Comparison of ENCODE assay signal across 13 cellular contexts in the genomic region with DNA sequence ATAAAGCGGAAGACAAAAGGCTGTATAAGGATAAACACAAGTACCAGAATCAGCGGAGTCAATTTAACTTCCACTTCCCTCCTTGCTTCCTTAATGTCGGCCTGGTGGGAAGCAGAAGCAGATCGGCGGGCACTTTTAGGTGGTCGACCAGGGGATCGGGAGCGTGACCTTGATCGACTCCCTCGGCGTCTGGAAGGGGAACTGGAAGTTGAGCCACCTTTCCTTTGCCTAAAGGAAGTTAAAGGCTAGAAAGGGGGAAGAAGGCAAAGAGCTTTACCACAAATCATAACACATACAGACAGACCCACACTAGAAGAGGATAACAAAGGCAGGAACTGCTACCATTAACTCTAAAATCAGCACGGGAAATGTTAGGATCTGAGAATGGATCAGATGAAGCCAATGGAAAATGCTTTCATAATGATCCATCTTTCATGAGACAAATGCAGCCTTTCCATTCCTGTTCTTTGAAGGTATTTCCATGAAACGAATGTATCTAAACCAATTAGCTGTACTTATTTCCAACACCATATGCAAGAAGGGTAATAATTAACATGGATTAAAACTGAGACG. TPM values are rescaled to one million over a fixed set of nuclear protein-coding genes. Genes with fewer than 3 reads are reported as not detected.
A peak's percentile ranks its signal among the peaks of the same experiment; 100 is the strongest.
DNase-seq lines count a peak whose midpoint lies in the region; ATAC-seq and TF ChIP-seq lines count a peak whose summit lies in the region.
"Had no signal": no experiment of that assay in that cellular context is flagged by ENCODE, and none has a peak within 500 bp of the region (broad histone marks: within the 10 kb centered on the region; RNA-seq: fewer than 3 reads in every experiment).

No MANE protein-coding gene starts in this region.

- DNase-seq in CD8-positive, alpha-beta T cell: no peak
- DNase-seq in nephron progenitor cell: no peak
- no peak for DNase-seq in Peyer's patch
- no peak for DNase-seq in NCI-H2171 (lab: John Stamatoyannopoulos, UW)
- DNase-seq in MG63: no peak
- DNase-seq: dorsolateral prefrontal cortex, foreskin melanocyte, NCI-H226, tibial artery had no signal

- H3K36me3 Mint-ChIP-seq in CD8-positive, alpha-beta T cell: peaks cover 58% of the 10 kb centered on the region
- H3K36me3 Mint-ChIP-seq in nephron progenitor cell (ENCODE audit: low read depth): peaks cover 45% of the 10 kb centered on the region

- H3K27me3 Mint-ChIP-seq in CD8-positive, alpha-beta T cell (ENCODE audit: low read depth): no peaks in the 10 kb centered on the region
- H3K27me3 Mint-ChIP-seq in nephron progenitor cell (ENCODE audit: low read depth, poor library complexity): no peaks in the 10 kb centered on the region

- POLR2A ChIA-PET in CD8-positive, alpha-beta T cell (lab: Charles Lee): interaction anchor here (1.1 kb wide), 1 partner anchor 21 kb away, joined by 3 read pairs; no protein-coding TSS in a partner anchor
- POLR2A ChIA-PET in HEK293 (lab: Yijun Ruan, JAX): interaction anchor here (0.7 kb wide), 1 partner anchor 103 kb away, joined by 3 read pairs; no protein-coding TSS in a partner anchor

- no peak overlapping the region for H3K27ac ChIP-seq in CD8-positive, alpha-beta T cell (ENCODE audit: low read depth, low read length)
- H3K27ac ChIP-seq in HEK293 (ENCODE audit: extremely low read depth, low read depth, low read length): no peak overlapping the region
- H3K27ac ChIP-seq in adipose tissue (ENCODE audit: low read depth, low read length): peak overlapping the region; percentile 34
- no peak overlapping the region for H3K27ac ChIP-seq in Peyer's patch

- 43 to 52% (median 50%) methylated on average over 14 of the region's 14 CpGs for WGBS in adipose tissue, 3 donors

- no peak for TF ChIP-seq CTCF in CD8-positive, alpha-beta T cell (IDR thresholded peaks at IDR 0.05)
- no peak for TF ChIP-seq CTCF in HEK293 (tag by site-specific recombination; IDR thresholded peaks at IDR 0.05)
- TF ChIP-seq CTCF in nephron progenitor cell (IDR thresholded peaks at IDR 0.05): no peak
- TF ChIP-seq CTCF in Peyer's patch (IDR thresholded peaks at IDR 0.05): no peak

- peaks cover 64% of the 10 kb centered on the region for H3K4me1 Mint-ChIP-seq in CD8-positive, alpha-beta T cell (ENCODE audit: low read depth)
- H3K4me1 Mint-ChIP-seq in nephron progenitor cell: peaks cover 67% of the 10 kb centered on the region

- intact Hi-C loops in CD8-positive, alpha-beta T cell (cut with DNase I, micrococcal nuclease): loop anchor here (10.0 kb wide), 2 partner anchors 883 to 1577 kb away; partner anchors contain the start of genes LIN9 (in 1 of the 2) and TP53BP2 (in 1 of the 2)

- no peaks in the 10 kb centered on the region for H3K27me3 ChIP-seq in CD8-positive, alpha-beta T cell (ENCODE audit: insufficient read depth, low read length)
- H3K27me3 ChIP-seq in Peyer's patch (no peaks in the 10 kb centered on the region), MG63 (no peaks in the 10 kb centered on the region)
- H3K27me3 ChIP-seq: dorsolateral prefrontal cortex, tibial artery had no signal

- peaks cover 43% of the 10 kb centered on the region for H3K4me1 ChIP-seq in CD8-positive, alpha-beta T cell (ENCODE audit: insufficient read depth, low read length)
- H3K4me1 ChIP-seq in HEK293 (ENCODE audit: control insufficient read depth, insufficient read depth, low read length) (peaks cover 40% of the 10 kb centered on the region), Peyer's patch (peaks cover 0 to 45% (median 12%) of the 10 kb centered on the region in 4 donors)

- ATAC-seq in CD8-positive, alpha-beta T cell: no peak
- ATAC-seq: Panc1 had no signal

- H3K27ac Mint-ChIP-seq in CD8-positive, alpha-beta T cell: peak overlapping the region; percentile 37
- H3K27ac Mint-ChIP-seq in nephron progenitor cell: peak overlapping the region; percentile 15

- H3K9me3 Mint-ChIP-seq in CD8-positive, alpha-beta T cell: no peaks in the 10 kb centered on the region
- no peaks in the 10 kb centered on the region for H3K9me3 Mint-ChIP-seq in nephron progenitor cell

- H3K9me3 ChIP-seq in CD8-positive, alpha-beta T cell (ENCODE audit: low read length): no peaks in the 10 kb centered on the region
- H3K9me3 ChIP-seq in HEK293 (ENCODE audit: control insufficient read depth, insufficient read depth, low read depth, low read length) (no peaks in the 10 kb centered on the region), Peyer's patch (no peaks in the 10 kb centered on the region), MG63 (no peaks in the 10 kb centered on the region)
- H3K9me3 ChIP-seq: tibial artery had no signal

- CTCF ChIA-PET in CD8-positive, alpha-beta T cell (lab: Charles Lee): interaction anchor here (2.3 kb wide), 1 partner anchor 47 kb away, joined by 7 read pairs; no protein-coding TSS in a partner anchor
- CTCF ChIA-PET in HEK293 (lab: Yijun Ruan, JAX): no interaction called here

- H3K36me3 ChIP-seq in CD8-positive, alpha-beta T cell (ENCODE audit: insufficient read depth, low read length): peaks cover 29% of the 10 kb centered on the region
- H3K36me3 ChIP-seq in HEK293 (ENCODE audit: control insufficient read depth in 2 of 2, insufficient read depth in 1 of 2, low read length in 2 of 2) (peaks cover 48 to 53% of the 10 kb centered on the region in 2 experiments), Peyer's patch (peaks cover 0 to 46% (median 0%) of the 10 kb centered on the region in 3 donors), MG63 (peaks cover 12% of the 10 kb centered on the region)

- H3K4me3 Mint-ChIP-seq in CD8-positive, alpha-beta T cell: no peak overlapping the region
- no peak overlapping the region for H3K4me3 Mint-ChIP-seq in nephron progenitor cell

- no peak for TF ChIP-seq POLR2A in Peyer's patch (IDR thresholded peaks at IDR 0.05)

- no peak overlapping the region for H3K4me3 ChIP-seq in CD8-positive, alpha-beta T cell (ENCODE audit: low read depth, low read length)
- H3K4me3 ChIP-seq in HEK293 (ENCODE audit: low read depth, low read length) (no peak overlapping the region), Peyer's patch (no peak overlapping the region), MG63 (no peak overlapping the region)
- H3K4me3 ChIP-seq: dorsolateral prefrontal cortex, skin epidermis, tibial artery had no signal

TF ChIP-seq in HEK293, 187 proteins besides CTCF, POLR2A, EP300 and RAD21:
- TF ChIP-seq ZNF48 (tag by site-specific recombination; IDR thresholded peaks at IDR 0.05) (no peak), IKZF3 (tag by site-specific recombination; IDR thresholded peaks at IDR 0.05) (0 out of 2 replicates have a peak, but pooled peaks have one; percentile 9)

RNA-seq across cellular contexts. Expression of gene LBR, which starts 5.7 kb away (rescaled TPM):
- total RNA-seq in CD8-positive, alpha-beta T cell: 100 to 1,000 TPM; 105 TPM
- polyA plus RNA-seq in adipose tissue: 10 to 100 TPM in 2 of 3 donors, 1 to 10 TPM in 1; 8.5 to 19.6 (median 10.4) TPM
- 10 to 100 TPM; 36.3 to 75.1 (median 45.1) TPM for total RNA-seq in Peyer's patch
- total RNA-seq in MG63 (2014; rRNA removed; shearing (Covaris generic); ENCODE audit: low replicate concordance): 21.9 and 42.3 TPM in 2 replicates
